ENCODE assay signal across 16 cellular contexts in the genomic region with DNA sequence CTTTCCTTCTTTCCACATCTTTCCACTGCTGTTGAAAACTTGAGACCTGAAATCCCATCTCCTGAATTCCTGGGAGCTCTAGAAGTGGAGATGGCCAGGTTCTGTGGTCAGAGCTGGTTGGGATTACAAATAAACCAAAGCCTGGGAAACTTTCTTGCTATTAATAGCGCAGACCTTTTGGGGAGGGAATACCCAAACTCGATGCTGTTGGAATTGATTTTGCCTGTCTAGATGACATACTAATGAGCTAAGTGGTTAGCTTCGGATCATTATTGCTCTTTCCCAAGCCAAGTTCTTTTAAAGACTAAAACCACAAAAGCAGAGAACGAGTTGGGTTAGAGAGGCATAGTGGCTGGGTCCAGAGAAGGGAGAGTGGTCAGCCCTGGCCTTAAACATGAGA.
A peak's percentile ranks its signal among the peaks of the same experiment; 100 is the strongest.
DNase-seq lines count a peak whose midpoint lies in the region; ATAC-seq and TF ChIP-seq lines count a peak whose summit lies in the region.
"Had no signal": no experiment of that assay in that cellular context is flagged by ENCODE, and none has a peak within 500 bp of the region (broad histone marks: within the 10 kb centered on the region; RNA-seq: fewer than 3 reads in every experiment).

No MANE protein-coding gene starts in this region.

- no peak for TF ChIP-seq POLR2A in vagina (IDR thresholded peaks at IDR 0.05)

- intact Hi-C loops in left ventricle myocardium superior (cut with micrococcal nuclease) (no loop called here), vagina (cut with DNase I) (loop anchor here (10.0 kb wide), 1 partner anchor 72 kb away; the partner anchor contains the start of gene TCF7L2)

- DNase-seq in cardiac muscle cell (ENCODE audit: low read depth in 1 of 2, low spot score in 1 of 2) (no peak), left ventricle myocardium superior (no peak), astrocyte of the cerebellum (ENCODE audit: low read depth) (peak; percentile 98), myocyte (ENCODE audit: low read depth) (peak; percentile 72), vagina (ENCODE audit: extremely low spot score in 2 of 2) (no peak), GM20000 (ENCODE audit: low spot score) (no peak), G401 (ENCODE audit: low spot score) (no peak), dedifferentiated amniotic fluid mesenchymal stem cell (ENCODE audit: extremely low spot score) (no peak)
- DNase-seq: activated CD4-positive, alpha-beta T cell treated with anti-CD3 and anti-CD28 coated beads, Interleukin-2, amount 50 U/mL, for 48 hours; activated gamma-delta T cell; caudate nucleus; NCI-H2227 treated with DMSO at 0.1 percent for 48 hours; PC-9; T-helper 17 cell had no signal

- H3K27me3 ChIP-seq in cardiac muscle cell (no peaks in the 10 kb centered on the region), vagina (no peaks in the 10 kb centered on the region)
- H3K27me3 ChIP-seq: esophagus muscularis mucosa had no signal

- no peak overlapping the region for H3K4me3 ChIP-seq in cardiac muscle cell
- H3K4me3 ChIP-seq in astrocyte of the cerebellum (ENCODE audit: low read depth, low read length), result no peak overlapping the region
- H3K4me3 ChIP-seq in vagina, result no peak overlapping the region
- H3K4me3 ChIP-seq: esophagus muscularis mucosa, PC-9, skin epidermis had no signal

- in situ Hi-C loops in astrocyte of the cerebellum (cut with HindIII; ENCODE audit: low sequenced_read_pairs), result no loop called here
- in situ Hi-C loops in G401 (cut with HindIII; ENCODE audit: low sequenced_read_pairs), result no loop called here

- H3K4me1 ChIP-seq in cardiac muscle cell (ENCODE audit: low read depth), result peaks cover 36% of the 10 kb centered on the region
- peaks cover 65% of the 10 kb centered on the region for H3K4me1 ChIP-seq in vagina

- H3K27ac ChIP-seq in cardiac muscle cell (peak overlapping the region; percentile 37), vagina (peak overlapping the region; percentile 41)
- H3K27ac ChIP-seq: PC-9 had no signal

- H3K36me3 ChIP-seq in cardiac muscle cell (no peaks in the 10 kb centered on the region), vagina (no peaks in the 10 kb centered on the region)
- H3K36me3 ChIP-seq: esophagus muscularis mucosa had no signal

- ATAC-seq in left ventricle myocardium superior, result no peak
- ATAC-seq: T-helper 17 cell had no signal

- TF ChIP-seq CTCF in cardiac muscle cell (IDR thresholded peaks at IDR 0.05; ENCODE audit: low read depth, low read length), result no peak
- no peak for TF ChIP-seq CTCF in astrocyte of the cerebellum (IDR thresholded peaks at IDR 0.05; ENCODE audit: low read depth, low read length, missing control alignments)
- TF ChIP-seq CTCF in vagina (IDR thresholded peaks at IDR 0.05), result no peak
- TF ChIP-seq CTCF in GM20000 (IDR thresholded peaks at IDR 0.05; ENCODE audit: extremely low read depth, missing control alignments), result no peak

- H3K9me3 ChIP-seq in cardiac muscle cell (ENCODE audit: low read depth) (no peaks in the 10 kb centered on the region), vagina (no peaks in the 10 kb centered on the region)
- H3K9me3 ChIP-seq: esophagus muscularis mucosa had no signal

Comparison
In these comparisons a context has a peak if more than half of its experiments do, and no peak if none do; other contexts are left out.
1. DNase-seq: peak in astrocyte of the cerebellum (single experiment) and myocyte (single experiment); none in cardiac muscle cell (0 of 2), left ventricle myocardium superior (single experiment), vagina (0 of 2), GM20000 (single experiment), G401 (single experiment) and dedifferentiated amniotic fluid mesenchymal stem cell (single experiment).